8 cellular contexts compared by ENCODE assay signal in genomic region chr17:8153550-8153956, GRCh38. TPM values are rescaled to one million over a fixed set of nuclear protein-coding genes. Genes with fewer than 3 reads are reported as not detected.
A peak's percentile ranks its signal among the peaks of the same experiment; 100 is the strongest.
DNase-seq lines count a peak whose midpoint lies in the region; ATAC-seq, FAIRE-seq and TF ChIP-seq lines count a peak whose summit lies in the region.

No MANE protein-coding gene starts in this region.

- no peaks in the 10 kb centered on the region for H3K27me3 ChIP-seq in SJCRH30
- H3K27me3 ChIP-seq in small intestine (ENCODE audit: control insufficient read depth in 2 of 2, insufficient read depth in 2 of 2, low read length in 2 of 2): no peaks in the 10 kb centered on the region

- ATAC-seq in GM18520 (IDR thresholded peaks at IDR 0.05; ENCODE audit: unreplicated experiment): no peak

- H3K9ac ChIP-seq in kidney (ENCODE audit: low read length in 2 of 2): peak overlapping the region; percentile 87 to 96

- FAIRE-seq in kidney (lab: Jason Lieb, UNC) (peak; percentile 13), small intestine (lab: Jason Lieb, UNC) (no peak)

- peaks cover 24% of the 10 kb centered on the region for H3K4me1 ChIP-seq in SJCRH30
- peaks cover 21 to 32% of the 10 kb centered on the region in 2 donors for H3K4me1 ChIP-seq in kidney (ENCODE audit: control insufficient read depth in 1 of 2, insufficient read depth in 1 of 2, low read depth in 1 of 2, low read length in 2 of 2)
- peaks cover 0 to 12% of the 10 kb centered on the region in 2 donors for H3K4me1 ChIP-seq in small intestine (ENCODE audit: control insufficient read depth in 2 of 2, insufficient read depth in 1 of 2, low read depth in 1 of 2, low read length in 1 of 2)

- WGBS in small intestine, 3 donors: 4 to 20% (median 14%) methylated on average over 13 of the region's 13 CpGs

- intact Hi-C loops in kidney (cut with DNase I): no loop called here

- H3K9me3 ChIP-seq in SJCRH30 (replicated peaks) (no peaks in the 10 kb centered on the region), kidney (ENCODE audit: control insufficient read depth in 1 of 2, low read length in 2 of 2) (no peaks in the 10 kb centered on the region), small intestine (ENCODE audit: control insufficient read depth, low read depth) (no peaks in the 10 kb centered on the region)

- H3K36me3 ChIP-seq in SJCRH30: peaks cover 4% of the 10 kb centered on the region; the same call in 1 of the 2 replicates
- peaks cover 15 to 30% of the 10 kb centered on the region in 2 donors for H3K36me3 ChIP-seq in kidney (ENCODE audit: control insufficient read depth in 1 of 2, insufficient read depth in 2 of 2, low read length in 2 of 2)
- peaks cover 7% of the 10 kb centered on the region in 2 donors for H3K36me3 ChIP-seq in small intestine (ENCODE audit: control insufficient read depth in 2 of 2, insufficient read depth in 2 of 2, low read length in 2 of 2)

- H3K4me3 ChIP-seq in SJCRH30 (peak overlapping the region; percentile 26), kidney (ENCODE audit: low read length in 2 of 2) (peak overlapping the region; percentile 64 to 99), small intestine (ENCODE audit: low read depth in 1 of 2, low read length in 2 of 2) (no peak overlapping the region)

- H3K27ac ChIP-seq in SJCRH30: peak overlapping the region; percentile 61
- H3K27ac ChIP-seq in kidney (ENCODE audit: low read depth in 2 of 2, low read length in 2 of 2): peak overlapping the region; percentile 99 to 100
- peak overlapping the region; percentile 92 to 97 for H3K27ac ChIP-seq in small intestine (ENCODE audit: low read depth in 1 of 2, low read length in 1 of 2)

- TF ChIP-seq CTCF in kidney (IDR thresholded peaks at IDR 0.05; ENCODE audit: borderline replicate concordance, extremely low read depth, insufficient read depth): no peak

- DNase-seq in NCI-H2196 (lab: John Stamatoyannopoulos, UW; ENCODE audit: unreplicated experiment): peak; percentile 3
- no peak for DNase-seq in NCI-H2196 treated with DMSO at 0.1 percent for 48 hours (lab: John Stamatoyannopoulos, UW; ENCODE audit: unreplicated experiment)
- peak; percentile 73 to 80 for DNase-seq in SJCRH30
- peak; percentile 37 for DNase-seq in central memory CD4-positive, alpha-beta T cell
- DNase-seq in kidney: peak; percentile 94
- peak; percentile 97 for DNase-seq in small intestine
- DNase-seq in NCI-H2029 treated with DMSO at 0.1 percent for 48 hours (lab: John Stamatoyannopoulos, UW): no peak

RNA-seq across cellular contexts. Expression of gene PER1, which starts 1.3 kb away (rescaled TPM):
- total RNA-seq in SJCRH30 (2014; rRNA removed; shearing (Covaris generic)): 9.3 and 13.5 TPM in 2 replicates
- 161 TPM for total RNA-seq in kidney
- polyA plus RNA-seq in kidney (ENCODE audit: insufficient read depth, low read depth, low replicate concordance): 25.2 TPM
- 10 to 100 TPM; 47.8 to 79.4 (median 60.1) TPM for polyA plus RNA-seq in small intestine

RNA-seq across cellular contexts. Expression of gene VAMP2, which starts 9.2 kb away (rescaled TPM):
- total RNA-seq in SJCRH30 (2014; rRNA removed; shearing (Covaris generic)): 6.1 and 7.9 TPM in 2 replicates
- 107 TPM for total RNA-seq in kidney
- 124 TPM for polyA plus RNA-seq in kidney (ENCODE audit: insufficient read depth, low read depth, low replicate concordance)
- polyA plus RNA-seq in small intestine: 10 to 100 TPM; 27.5 to 47.3 (median 46.2) TPM

RNA-seq across cellular contexts. Expression of gene TMEM107, which starts 22.6 kb away (rescaled TPM):
- total RNA-seq in SJCRH30 (2014; rRNA removed; shearing (Covaris generic)): 13.0 and 19.8 TPM in 2 replicates
- 23.4 TPM for total RNA-seq in kidney
- 24.6 TPM for polyA plus RNA-seq in kidney (ENCODE audit: insufficient read depth, low read depth, low replicate concordance)
- polyA plus RNA-seq in small intestine: 10 to 100 TPM in 1 of 3 donors, 1 to 10 TPM in 1, under 1 TPM in 1; 0.89 to 14.9 (median 1.4) TPM

RNA-seq across cellular contexts. Expression of gene HES7, which starts 29.6 kb away (rescaled TPM):
- 0.79 and 0.91 TPM in 2 replicates for total RNA-seq in SJCRH30 (2014; rRNA removed; shearing (Covaris generic))
- 0.25 TPM for total RNA-seq in kidney
- polyA plus RNA-seq in kidney (ENCODE audit: insufficient read depth, low read depth, low replicate concordance): not detected
- under 1 TPM in 1 of 3 donors, not detected in 2; 0.06 TPM for polyA plus RNA-seq in small intestine

RNA-seq across cellular contexts. Expression of gene ALOXE3, which starts 35.2 kb away (rescaled TPM):
- total RNA-seq in SJCRH30 (2014; rRNA removed; shearing (Covaris generic)): not detected in 2 replicates
- total RNA-seq in kidney: not detected
- polyA plus RNA-seq in kidney (ENCODE audit: insufficient read depth, low read depth, low replicate concordance) (not detected), small intestine (1 to 10 TPM in 1 of 3 donors, under 1 TPM in 1, not detected in 1; 0.13 to 1.6 TPM)

Comparison
In these comparisons a context has a peak if more than half of its experiments do, and no peak if none do; other contexts are left out.
1. DNase-seq: peak in NCI-H2196 (single experiment), SJCRH30 (2 of 2), central memory CD4-positive, alpha-beta T cell (single experiment), kidney (single experiment) and small intestine (single experiment); none in NCI-H2196 treated with DMSO at 0.1 percent for 48 hours (single experiment) and NCI-H2029 treated with DMSO at 0.1 percent for 48 hours (single experiment).
2. H3K4me3 ChIP-seq: peak in SJCRH30 (single experiment) and kidney (2 of 2); none in small intestine (0 of 2).
3. RNA of gene PER1, which starts 1.3 kb away (total RNA-seq): 161 TPM in kidney (single experiment); 9.3 to 13.5 TPM in SJCRH30; every median in the first group is over 10 times any median in the second.
4. RNA of gene VAMP2, which starts 9.2 kb away (total RNA-seq): 107 TPM in kidney (single experiment); 6.1 to 7.9 TPM in SJCRH30; every median in the first group is over 10 times any median in the second.
5. Peak in every context shown above with its lines, with median percentiles within 50 percentile points of each other: H3K27ac ChIP-seq.